ENCODE assay signal across 20 cellular contexts in genomic region chr5:180370861-180371641, GRCh38. TPM values are rescaled to one million over a fixed set of nuclear protein-coding genes. Genes with fewer than 3 reads are reported as not detected.
DNase-seq lines count a peak whose midpoint lies in the region; ATAC-seq, FAIRE-seq and TF ChIP-seq lines count a peak whose summit lies in the region.
"Had no signal": no experiment of that assay in that cellular context is flagged by ENCODE, and none has a peak within 500 bp of the region (broad histone marks: within the 10 kb centered on the region; RNA-seq: fewer than 3 reads in every experiment).

No MANE protein-coding gene starts in this region.

- no peak for TF ChIP-seq POLR2A in H1 (IDR thresholded peaks at IDR 0.05; ENCODE audit: control extremely low read depth in 1 of 2, low read depth in 2 of 2, low read length in 2 of 2)
- no peak for TF ChIP-seq POLR2A in sigmoid colon (IDR thresholded peaks at IDR 0.05)
- TF ChIP-seq POLR2A in thyroid gland (IDR thresholded peaks at IDR 0.05), result no peak

- no peaks in the 10 kb centered on the region for H3K79me2 ChIP-seq in H1 (ENCODE audit: control insufficient read depth in 1 of 2, insufficient read depth in 2 of 2, low read length in 2 of 2)

- no peaks in the 10 kb centered on the region for H3K36me3 ChIP-seq in H7 (replicated peaks; ENCODE audit: control insufficient read depth, insufficient read depth, low read length)
- H3K36me3 ChIP-seq in H1 (ENCODE audit: control insufficient read depth in 2 of 4, insufficient read depth in 4 of 4, low read length in 3 of 4), result no peaks in the 10 kb centered on the region
- no peaks in the 10 kb centered on the region for H3K36me3 ChIP-seq in sigmoid colon
- H3K36me3 ChIP-seq in thyroid gland, result no peaks in the 10 kb centered on the region
- H3K36me3 ChIP-seq: neural progenitor cell, SJSA1, stomach had no signal

- H3K27ac ChIP-seq in H1 (ENCODE audit: low read depth, low read length) (no peak overlapping the region), right cardiac atrium (ENCODE audit: low read length) (no peak overlapping the region), sigmoid colon (peak overlapping the region; percentile 30 to 60 (median 36)), thyroid gland (no peak overlapping the region)
- H3K27ac ChIP-seq: neural progenitor cell, SJSA1 had no signal

- TF ChIP-seq RAD21 in H1 (IDR thresholded peaks at IDR 0.05 in 1 of 2, conservative IDR thresholded peaks at IDR 0.05 in 1 of 2; ENCODE audit: low read depth in 2 of 2, low read length in 2 of 2), result peak; percentile 25 to 47; a peak in 3 of 4 replicates

- no peak overlapping the region for H3K4ac ChIP-seq in H1 (replicated peaks; ENCODE audit: insufficient read length, low read depth, low read length)

- H3K79me1 ChIP-seq in H1 (ENCODE audit: low read depth, low read length), result no peaks in the 10 kb centered on the region

- intact Hi-C loops in right cardiac atrium (cut with DNase I) (no loop called here), sigmoid colon (cut with DNase I) (no loop called here), thyroid gland (cut with DNase I) (no loop called here)

- DNase-seq in H7, result peak; percentile 62
- no peak for DNase-seq in H1 (ENCODE audit: low read depth in 1 of 2, low spot score in 2 of 2)
- DNase-seq in right cardiac atrium, result no peak
- DNase-seq in sigmoid colon, result no peak
- DNase-seq in thyroid gland, result no peak
- DNase-seq: activated B cell treated with CpG ODN at 0.5 μM for 24 hours; activated naive CD8-positive, alpha-beta T cell treated with anti-CD3 and anti-CD28 coated beads, Interleukin-2, amount 50 U/mL, for 24 hours; islet precursor cell; NCI-H1105 treated with DMSO at 0.1 percent for 48 hours; NCI-H2107; NCI-H510A treated with DMSO at 0.1 percent for 48 hours; stimulated activated CD4-positive, alpha-beta T cell treated with anti-CD3 and anti-CD28 coated beads, Interleukin-2, amount 100 ng/mL, for 48 hours; stomach; T-helper 2 cell had no signal

- no peak overlapping the region for H4K8ac ChIP-seq in H1 (ENCODE audit: extremely low read depth, insufficient read depth, low read length)

- H3K4me1 ChIP-seq in H1 (replicated peaks in 1 of 4; ENCODE audit: control insufficient read depth in 3 of 4, insufficient read depth in 4 of 4, low read length in 3 of 4) (no peaks in the 10 kb centered on the region; a peak in 2 of 7 replicates), right cardiac atrium (ENCODE audit: control insufficient read depth, insufficient read depth, low read length) (no peaks in the 10 kb centered on the region), sigmoid colon (no peaks in the 10 kb centered on the region), thyroid gland (peaks cover 0 to 6% of the 10 kb centered on the region in 2 donors)
- H3K4me1 ChIP-seq: neural progenitor cell, SJSA1, stomach had no signal

- 93% methylated on average over 24 of the region's 24 CpGs; no CpG with 5 or more reads in 1 of the 2 experiments for WGBS in H1 (ENCODE audit: extremely low coverage in 1 of 2, insufficient coverage in 1 of 2, insufficient read length in 1 of 2, insufficient replicate concordance in 2 of 2, low coverage in 1 of 2, low lambda C conversion rate in 2 of 2, missing lambda C conversion rate in 1 of 2), 2 experiments
- 81% methylated on average over 24 of the region's 24 CpGs for WGBS in right cardiac atrium
- 85 to 88% methylated on average over 24 of the region's 24 CpGs for WGBS in sigmoid colon, 2 donors
- 88 to 91% methylated on average over 13 to 24 of the region's 24 CpGs for WGBS in thyroid gland, 2 donors

- no peak overlapping the region for H3K56ac ChIP-seq in H1 (replicated peaks; ENCODE audit: insufficient read length, low read depth, low read length)

- TF ChIP-seq EP300 in H1 (IDR thresholded peaks at IDR 0.05; ENCODE audit: borderline replicate concordance in 1 of 2, low read depth in 2 of 2, low read length in 2 of 2) (no peak), sigmoid colon (IDR thresholded peaks at IDR 0.05) (no peak)

- H2BK15ac ChIP-seq in H1 (ENCODE audit: low read length), result peak overlapping the region; percentile 31; the same call in 1 of the 2 replicates

- H2BK120ac ChIP-seq in H1 (replicated peaks; ENCODE audit: low read depth, low read length), result no peak overlapping the region

- no peak overlapping the region for H2BK5ac ChIP-seq in H1 (ENCODE audit: low read depth, low read length)

- H2AFZ ChIP-seq in H1 (ENCODE audit: low read length), result no peak overlapping the region
- H2AFZ ChIP-seq: neural progenitor cell had no signal

- TF ChIP-seq CTCF in H1 (IDR thresholded peaks at IDR 0.05; ENCODE audit: control extremely low read depth in 1 of 3, insufficient read depth in 1 of 3, low read depth in 1 of 3, low read length in 3 of 3), result peak in 1 of 3 experiments; percentile 32; a peak in 1 of 4 replicates
- no peak for TF ChIP-seq CTCF in sigmoid colon (IDR thresholded peaks at IDR 0.05)
- no peak for TF ChIP-seq CTCF in thyroid gland (IDR thresholded peaks at IDR 0.05)

- H3K4me2 ChIP-seq in H1 (ENCODE audit: insufficient read depth in 1 of 2, low read depth in 2 of 2, low read length in 2 of 2), result no peak overlapping the region
- H3K4me2 ChIP-seq: neural progenitor cell had no signal

- H3K4me3 ChIP-seq in H7 (ENCODE audit: insufficient read depth, low read depth, low read length), result no peak overlapping the region
- H3K4me3 ChIP-seq in H1 (ENCODE audit: extremely low read depth in 1 of 4, insufficient read depth in 2 of 4, low read depth in 3 of 4, low read length in 4 of 4), result no peak overlapping the region
- H3K4me3 ChIP-seq in right cardiac atrium (ENCODE audit: low read length), result no peak overlapping the region
- no peak overlapping the region for H3K4me3 ChIP-seq in sigmoid colon
- no peak overlapping the region for H3K4me3 ChIP-seq in thyroid gland (replicated peaks in 1 of 3)
- H3K4me3 ChIP-seq: neural progenitor cell, SJSA1, stomach had no signal

- 0 out of 2 replicates have a peak overlapping the region, but pooled peaks have one; percentile 17 for H2BK12ac ChIP-seq in H1 (ENCODE audit: low read depth, low read length)

- POLR2A ChIA-PET in H1 (lab: Charles Lee; ENCODE audit: partially characterized antibody), result interaction anchor here (0.7 to 1.4 kb wide), 6 partner anchors 16 to 280 kb away, joined by 3 to 4 read pairs (median 3); no protein-coding TSS in a partner anchor

- H3K9me3 ChIP-seq in H1 (ENCODE audit: insufficient read depth in 2 of 2, low read depth in 1 of 2, low read length in 1 of 2) (no peaks in the 10 kb centered on the region), right cardiac atrium (ENCODE audit: control insufficient read depth, low read length) (no peaks in the 10 kb centered on the region), sigmoid colon (no peaks in the 10 kb centered on the region), thyroid gland (no peaks in the 10 kb centered on the region)
- H3K9me3 ChIP-seq: SJSA1, stomach had no signal

- H3K23me2 ChIP-seq in H1 (ENCODE audit: low read depth, low read length), result no peaks in the 10 kb centered on the region

- no peak overlapping the region for H2BK20ac ChIP-seq in H1 (ENCODE audit: low read length)

- no peak overlapping the region for H4K5ac ChIP-seq in H1 (ENCODE audit: insufficient read length, low read depth, low read length)

- H3K9ac ChIP-seq in H1 (replicated peaks in 1 of 4; ENCODE audit: extremely low read depth in 1 of 4, low read depth in 3 of 4, low read length in 3 of 4), result no peak overlapping the region
- H3K9ac ChIP-seq: neural progenitor cell had no signal

- no peaks in the 10 kb centered on the region for H4K20me1 ChIP-seq in H1 (replicated peaks in 1 of 2; ENCODE audit: control insufficient read depth in 1 of 2, insufficient read depth in 2 of 2, low read length in 2 of 2)

- peak; percentile 18 to 32 for ATAC-seq in right cardiac atrium
- ATAC-seq in GM21576 (IDR thresholded peaks at IDR 0.05; ENCODE audit: unreplicated experiment), result no peak
- no peak for ATAC-seq in GM18909 (IDR thresholded peaks at IDR 0.05; ENCODE audit: poor library complexity, unreplicated experiment)
- ATAC-seq in GM19395 (IDR thresholded peaks at IDR 0.05; ENCODE audit: unreplicated experiment), result no peak
- ATAC-seq: activated naive CD8-positive, alpha-beta T cell treated with anti-CD3 and anti-CD28 coated beads, Interleukin-2, amount 50 U/mL, for 24 hours had no signal

- no peak for FAIRE-seq in H1 (lab: Jason Lieb, UNC)
- FAIRE-seq: HTR-8/SVneo had no signal

- no peak overlapping the region for H4K91ac ChIP-seq in H1 (replicated peaks; ENCODE audit: insufficient read length, low read length)

- no peak overlapping the region for H3K14ac ChIP-seq in H1 (ENCODE audit: insufficient read length)

- H2AK5ac ChIP-seq in H1 (ENCODE audit: low read depth, low read length), result no peak overlapping the region

- CTCF ChIA-PET in H1 (lab: Charles Lee; ENCODE audit: partially characterized antibody), result interaction anchor here (0.7 to 2.3 kb wide), 21 partner anchors 10 to 235 kb away, joined by 3 to 15 read pairs (median 5); no protein-coding TSS in a partner anchor

- no peak overlapping the region for H3K18ac ChIP-seq in H1 (ENCODE audit: extremely low read depth, low read length)

- H3K23ac ChIP-seq in H1 (ENCODE audit: insufficient read length), result no peak overlapping the region

- H3K27me3 ChIP-seq in H7 (ENCODE audit: control insufficient read depth, insufficient read depth, low read length) (no peaks in the 10 kb centered on the region), H1 (replicated peaks in 1 of 4; ENCODE audit: control insufficient read depth in 3 of 4, extremely low read depth in 1 of 4, insufficient read depth in 3 of 4, low read length in 3 of 4) (no peaks in the 10 kb centered on the region; a peak in 1 of 7 replicates), right cardiac atrium (ENCODE audit: control insufficient read depth, insufficient read depth) (no peaks in the 10 kb centered on the region), sigmoid colon (no peaks in the 10 kb centered on the region), thyroid gland (no peaks in the 10 kb centered on the region)
- H3K27me3 ChIP-seq: neural progenitor cell, SJSA1 had no signal

RNA-seq across cellular contexts. Expression of gene GFPT2, which starts 17.9 kb away (rescaled TPM):
- 91.6 and 125 TPM in 2 replicates for total RNA-seq in H7 (2014; rRNA removed; shearing (Covaris generic))
- 141 and 143 TPM in 2 replicates for total RNA-seq in H1 (2021; fragmentation: NEBNext Ultra II Directional; extraction: Animal tissue kit (Norgen Biotek cat#: 25700))
- polyA plus RNA-seq in H1 (2011; rRNA removed) (83.7 and 90.0 TPM in 2 replicates), right cardiac atrium (5.7 TPM), sigmoid colon (1 to 10 TPM; 1.2 to 6.6 (median 3.6) TPM)
- 101 TPM for polyA plus RNA-seq in H1 (2011; cell fraction: cytosol; rRNA removed)
- polyA plus RNA-seq in H1 (2011; cell fraction: nucleus; rRNA removed), result 136 TPM
- 78.6 to 104 TPM (median 83.3 TPM) in 4 replicates for polyA plus RNA-seq in H1 (2012, experiment 1 of 2)
- 47.5 TPM for polyA plus RNA-seq in H1 (2012, experiment 2 of 2)
- polyA plus RNA-seq in H1 (2013, experiment 1 of 2), result 73.7 TPM
- polyA plus RNA-seq in H1 (2013, experiment 2 of 2), result 66.5 TPM
- polyA minus RNA-seq in H1 (2011; rRNA and poly(A)+ RNA removed), result 118 and 127 TPM in 2 replicates
- polyA minus RNA-seq in H1 (2011; cell fraction: cytosol; rRNA and poly(A)+ RNA removed), result 56.6 TPM
- polyA minus RNA-seq in H1 (2011; cell fraction: nucleus; rRNA and poly(A)+ RNA removed), result 80.8 TPM
- total RNA-seq in right cardiac atrium (10 to 100 TPM in 1 of 4 donors, 1 to 10 TPM in 3; 2.3 to 25.6 (median 7.0) TPM), sigmoid colon (10 to 100 TPM; 16.1 to 42.7 (median 21.7) TPM), thyroid gland (10 to 100 TPM in 2 of 4 donors, 1 to 10 TPM in 2; 8.2 to 26.6 (median 11.1) TPM)

Comparison
In these comparisons a context has a peak if more than half of its experiments do, and no peak if none do; other contexts are left out.
1. H3K27ac ChIP-seq: peak in sigmoid colon (4 of 4); none in H1 (single experiment), right cardiac atrium (single experiment) and thyroid gland (0 of 3).
2. ATAC-seq: peak in right cardiac atrium (2 of 2); none in GM21576 (single experiment), GM18909 (single experiment) and GM19395 (single experiment).